Comparison of ENCODE assay signal across 1 cellular context in genomic region chr6:143372199-143372882, GRCh38.
TF ChIP-seq lines count a peak whose summit lies in the region.

No MANE protein-coding gene starts in this region.

TF ChIP-seq in HEK293, 187 proteins besides CTCF, POLR2A, EP300 and RAD21 (continued from another document):
- TF ChIP-seq PRDM4 (tag by site-specific recombination; IDR thresholded peaks at IDR 0.05) (no peak), ZNF623 (tag by site-specific recombination; IDR thresholded peaks at IDR 0.05) (no peak), ZNF837 (tag by site-specific recombination; IDR thresholded peaks at IDR 0.05) (no peak), ZNF580 (tag by site-specific recombination; IDR thresholded peaks at IDR 0.05) (no peak)
